ENCODE assay signal across 18 cellular contexts in the genomic region with DNA sequence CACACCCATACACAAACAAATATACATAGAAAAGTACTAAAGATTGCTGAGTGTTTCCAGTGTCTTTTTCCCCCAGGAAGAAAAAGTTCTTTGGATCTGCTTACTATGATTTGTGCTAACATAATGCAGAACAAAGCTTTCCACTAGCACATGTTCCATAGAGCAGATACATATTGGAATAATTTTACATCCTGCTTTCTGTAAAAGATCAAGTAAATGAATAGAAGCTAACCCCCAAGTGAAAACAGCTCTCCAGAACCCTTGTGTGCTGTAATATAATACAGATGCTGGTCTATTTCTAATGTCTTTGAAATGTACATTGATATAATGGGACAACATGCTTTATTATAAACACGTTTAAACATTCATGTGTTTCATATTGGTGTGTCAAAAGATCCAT.
DNase-seq lines count a peak whose midpoint lies in the region; ATAC-seq, FAIRE-seq and TF ChIP-seq lines count a peak whose summit lies in the region.
"Had no signal": no experiment of that assay in that cellular context is flagged by ENCODE, and none has a peak within 500 bp of the region (broad histone marks: within the 10 kb centered on the region; RNA-seq: fewer than 3 reads in every experiment).

No MANE protein-coding gene starts in this region.

- H3K36me3 ChIP-seq in SK-N-MC (ENCODE audit: insufficient read depth, low read length) (no peaks in the 10 kb centered on the region), kidney (ENCODE audit: control insufficient read depth in 1 of 2, insufficient read depth in 2 of 2, low read length in 2 of 2) (no peaks in the 10 kb centered on the region)
- H3K36me3 ChIP-seq: BE2C had no signal

- H3K27ac ChIP-seq in SK-N-MC (peak overlapping the region; percentile 60; the same call in 1 of the 2 replicates), kidney (ENCODE audit: low read depth in 2 of 2, low read length in 2 of 2) (no peak overlapping the region)

- no peak for DNase-seq in SK-N-MC (ENCODE audit: low read depth, low spot score)
- no peak for DNase-seq in kidney
- DNase-seq in MCF 10A (ENCODE audit: unreplicated experiment) = no peak
- no peak for DNase-seq in COLO829 (ENCODE audit: low spot score)
- no peak for DNase-seq in effector memory CD8-positive, alpha-beta T cell
- DNase-seq: ACHN; BE2C; C1 segment of cervical spinal cord; Caco-2; CD4-positive, CD25-positive, alpha-beta regulatory T cell; CD8-positive, alpha-beta memory T cell; DMS153; DMS79; GDM1; HCEC 1CT had no signal

- peaks cover 9% of the 10 kb centered on the region for H3K27me3 Mint-ChIP-seq in MCF 10A (ENCODE audit: insufficient read depth, unreplicated experiment)
- no peaks in the 10 kb centered on the region for H3K27me3 Mint-ChIP-seq in effector memory CD8-positive, alpha-beta T cell
- H3K27me3 Mint-ChIP-seq: CD4-positive, CD25-positive, alpha-beta regulatory T cell; CD8-positive, alpha-beta memory T cell had no signal

- no peak overlapping the region for H3K4me3 ChIP-seq in SK-N-MC
- no peak overlapping the region for H3K4me3 ChIP-seq in kidney (ENCODE audit: low read length in 2 of 2)
- H3K4me3 ChIP-seq: GM23338 had no signal

- H3K4me1 ChIP-seq in kidney (ENCODE audit: control insufficient read depth in 1 of 2, insufficient read depth in 1 of 2, low read depth in 1 of 2, low read length in 2 of 2) = no peaks in the 10 kb centered on the region
- H3K4me1 ChIP-seq: BE2C, Caco-2 had no signal

- no peak for TF ChIP-seq CTCF in kidney (IDR thresholded peaks at IDR 0.05; ENCODE audit: borderline replicate concordance, extremely low read depth, insufficient read depth)
- no peak for TF ChIP-seq CTCF in MCF 10A (IDR thresholded peaks at IDR 0.05; ENCODE audit: unreplicated experiment)

- no peaks in the 10 kb centered on the region for H3K9me3 Mint-ChIP-seq in MCF 10A (ENCODE audit: unreplicated experiment)
- H3K9me3 Mint-ChIP-seq in effector memory CD8-positive, alpha-beta T cell = no peaks in the 10 kb centered on the region
- H3K9me3 Mint-ChIP-seq: CD4-positive, CD25-positive, alpha-beta regulatory T cell; CD8-positive, alpha-beta memory T cell; GM23338 had no signal

- no peaks in the 10 kb centered on the region for H3K36me3 Mint-ChIP-seq in MCF 10A (ENCODE audit: insufficient read depth, unreplicated experiment)
- no peaks in the 10 kb centered on the region for H3K36me3 Mint-ChIP-seq in effector memory CD8-positive, alpha-beta T cell (ENCODE audit: insufficient read depth)
- H3K36me3 Mint-ChIP-seq: CD4-positive, CD25-positive, alpha-beta regulatory T cell; CD8-positive, alpha-beta memory T cell had no signal

- FAIRE-seq in kidney (lab: Jason Lieb, UNC) = peak; percentile 57
- FAIRE-seq: H54 had no signal

- BruUV-seq in MCF 10A (replicated peaks; lab: Mats Ljungman, UMichigan) = no TSS peak

- H3K9me3 ChIP-seq in SK-N-MC (ENCODE audit: low read depth, low read length) (no peaks in the 10 kb centered on the region), kidney (ENCODE audit: control insufficient read depth in 1 of 2, low read length in 2 of 2) (no peaks in the 10 kb centered on the region)
- H3K9me3 ChIP-seq: BE2C, Caco-2 had no signal

- H3K4me3 Mint-ChIP-seq in MCF 10A (ENCODE audit: unreplicated experiment) = no peak overlapping the region
- H3K4me3 Mint-ChIP-seq in effector memory CD8-positive, alpha-beta T cell = no peak overlapping the region
- H3K4me3 Mint-ChIP-seq: CD4-positive, CD25-positive, alpha-beta regulatory T cell; CD8-positive, alpha-beta memory T cell; GM23338 had no signal

- CTCF ChIA-PET in MCF 10A (lab: Yijun Ruan, JAX) = interaction anchor here (0.5 to 4.8 kb wide), 11 partner anchors 31 to 765 kb away, joined by 3 to 81 read pairs (median 3); no protein-coding TSS in a partner anchor

- peak overlapping the region; percentile 39 for H3K9ac ChIP-seq in SK-N-MC (ENCODE audit: insufficient read length)
- H3K9ac ChIP-seq in kidney (ENCODE audit: low read length in 2 of 2) = no peak overlapping the region

- H3K4me1 Mint-ChIP-seq in MCF 10A (ENCODE audit: insufficient read depth, unreplicated experiment) = no peaks in the 10 kb centered on the region
- H3K4me1 Mint-ChIP-seq in effector memory CD8-positive, alpha-beta T cell (ENCODE audit: low read depth in 2 of 2) = no peaks in the 10 kb centered on the region
- H3K4me1 Mint-ChIP-seq: CD4-positive, CD25-positive, alpha-beta regulatory T cell; CD8-positive, alpha-beta memory T cell; GM23338 had no signal

- POLR2A ChIA-PET in MCF 10A (lab: Yijun Ruan, JAX) = no interaction called here

- intact Hi-C loops in kidney (cut with DNase I) = no loop called here
- intact Hi-C loops in MCF 10A (cut with micrococcal nuclease) = no loop called here

- H3K27ac Mint-ChIP-seq in MCF 10A (ENCODE audit: low read depth, unreplicated experiment) = no peak overlapping the region
- no peak overlapping the region for H3K27ac Mint-ChIP-seq in effector memory CD8-positive, alpha-beta T cell
- H3K27ac Mint-ChIP-seq: CD4-positive, CD25-positive, alpha-beta regulatory T cell; CD8-positive, alpha-beta memory T cell; GM23338 had no signal

- ATAC-seq in SK-N-SH treated with all-trans-retinoic acid at 6 μM for 48 hours = peak; percentile 65; the same call in 2 of the 3 replicates
- no peak for ATAC-seq in effector memory CD8-positive, alpha-beta T cell (replicated peaks)
- ATAC-seq: GM23338 had no signal

TF ChIP-seq in SK-N-SH treated with all-trans-retinoic acid at 6 μM for 48 hours, 23 proteins besides CTCF, POLR2A, EP300 and RAD21:
- TF ChIP-seq, protein P1, sequence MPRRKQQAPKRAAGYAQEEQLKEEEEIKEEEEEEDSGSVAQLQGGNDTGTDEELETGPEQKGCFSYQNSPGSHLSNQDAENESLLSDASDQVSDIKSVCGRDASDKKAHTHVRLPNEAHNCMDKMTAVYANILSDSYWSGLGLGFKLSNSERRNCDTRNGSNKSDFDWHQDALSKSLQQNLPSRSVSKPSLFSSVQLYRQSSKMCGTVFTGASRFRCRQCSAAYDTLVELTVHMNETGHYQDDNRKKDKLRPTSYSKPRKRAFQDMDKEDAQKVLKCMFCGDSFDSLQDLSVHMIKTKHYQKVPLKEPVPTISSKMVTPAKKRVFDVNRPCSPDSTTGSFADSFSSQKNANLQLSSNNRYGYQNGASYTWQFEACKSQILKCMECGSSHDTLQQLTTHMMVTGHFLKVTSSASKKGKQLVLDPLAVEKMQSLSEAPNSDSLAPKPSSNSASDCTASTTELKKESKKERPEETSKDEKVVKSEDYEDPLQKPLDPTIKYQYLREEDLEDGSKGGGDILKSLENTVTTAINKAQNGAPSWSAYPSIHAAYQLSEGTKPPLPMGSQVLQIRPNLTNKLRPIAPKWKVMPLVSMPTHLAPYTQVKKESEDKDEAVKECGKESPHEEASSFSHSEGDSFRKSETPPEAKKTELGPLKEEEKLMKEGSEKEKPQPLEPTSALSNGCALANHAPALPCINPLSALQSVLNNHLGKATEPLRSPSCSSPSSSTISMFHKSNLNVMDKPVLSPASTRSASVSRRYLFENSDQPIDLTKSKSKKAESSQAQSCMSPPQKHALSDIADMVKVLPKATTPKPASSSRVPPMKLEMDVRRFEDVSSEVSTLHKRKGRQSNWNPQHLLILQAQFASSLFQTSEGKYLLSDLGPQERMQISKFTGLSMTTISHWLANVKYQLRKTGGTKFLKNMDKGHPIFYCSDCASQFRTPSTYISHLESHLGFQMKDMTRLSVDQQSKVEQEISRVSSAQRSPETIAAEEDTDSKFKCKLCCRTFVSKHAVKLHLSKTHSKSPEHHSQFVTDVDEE (CRISPR knock-in tag; IDR thresholded peaks at IDR 0.05) = peak; percentile 87
- TF ChIP-seq, protein P2, sequence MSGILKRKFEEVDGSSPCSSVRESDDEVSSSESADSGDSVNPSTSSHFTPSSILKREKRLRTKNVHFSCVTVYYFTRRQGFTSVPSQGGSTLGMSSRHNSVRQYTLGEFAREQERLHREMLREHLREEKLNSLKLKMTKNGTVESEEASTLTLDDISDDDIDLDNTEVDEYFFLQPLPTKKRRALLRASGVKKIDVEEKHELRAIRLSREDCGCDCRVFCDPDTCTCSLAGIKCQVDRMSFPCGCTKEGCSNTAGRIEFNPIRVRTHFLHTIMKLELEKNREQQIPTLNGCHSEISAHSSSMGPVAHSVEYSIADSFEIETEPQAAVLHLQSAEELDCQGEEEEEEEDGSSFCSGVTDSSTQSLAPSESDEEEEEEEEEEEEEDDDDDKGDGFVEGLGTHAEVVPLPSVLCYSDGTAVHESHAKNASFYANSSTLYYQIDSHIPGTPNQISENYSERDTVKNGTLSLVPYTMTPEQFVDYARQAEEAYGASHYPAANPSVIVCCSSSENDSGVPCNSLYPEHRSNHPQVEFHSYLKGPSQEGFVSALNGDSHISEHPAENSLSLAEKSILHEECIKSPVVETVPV (CRISPR knock-in tag; IDR thresholded peaks at IDR 0.05) = peak; percentile 25; the same call in 1 of the 2 replicates
- TF ChIP-seq PPARA (CRISPR knock-in tag; IDR thresholded peaks at IDR 0.05; ENCODE audit: borderline replicate concordance) (no peak), TCF4 (CRISPR knock-in tag; IDR thresholded peaks at IDR 0.05; ENCODE audit: borderline replicate concordance) (peak; percentile 99), ZFP30 (CRISPR knock-in tag; IDR thresholded peaks at IDR 0.05) (no peak)
